Comparison of ENCODE assay signal across 8 cellular contexts in the genomic region with DNA sequence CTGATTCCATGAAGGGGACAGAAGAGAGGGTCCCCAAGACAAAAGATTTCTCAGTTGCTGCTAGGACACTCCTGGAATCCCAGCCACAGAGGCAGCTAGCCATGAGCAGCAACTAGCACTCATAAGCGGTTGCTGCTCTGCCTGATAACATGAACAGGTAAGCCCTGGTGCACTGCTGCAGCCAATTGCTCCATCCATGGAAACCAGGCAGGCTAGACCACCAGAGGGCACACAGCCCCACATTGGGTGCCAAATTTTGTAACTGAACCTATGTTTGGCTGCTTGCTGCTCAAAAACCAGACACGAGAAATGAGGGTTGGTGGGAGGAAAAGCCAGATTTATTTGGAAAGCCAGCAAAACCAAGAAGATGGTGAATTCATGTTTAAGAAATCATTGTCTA. TPM values are rescaled to one million over a fixed set of nuclear protein-coding genes. Genes with fewer than 3 reads are reported as not detected.
A peak's percentile ranks its signal among the peaks of the same experiment; 100 is the strongest.
DNase-seq lines count a peak whose midpoint lies in the region; ATAC-seq and TF ChIP-seq lines count a peak whose summit lies in the region.

No MANE protein-coding gene starts in this region.

- ATAC-seq in naive B cell (ENCODE audit: low read depth in 2 of 2): peak; percentile 43 to 45
- ATAC-seq in gastrocnemius medialis: no peak
- ATAC-seq in gastroesophageal sphincter: no peak

- H3K4me3 ChIP-seq in gastrocnemius medialis: no peak overlapping the region
- H3K4me3 ChIP-seq in gastroesophageal sphincter: no peak overlapping the region
- H3K4me3 ChIP-seq in testis: no peak overlapping the region

- H3K4me3 Mint-ChIP-seq in naive B cell: no peak overlapping the region

- peaks cover 5 to 26% (median 9%) of the 10 kb centered on the region in 3 donors for H3K27me3 Mint-ChIP-seq in naive B cell

- intact Hi-C loops in gastrocnemius medialis (cut with DNase I; ENCODE audit: low total_unique reads): no loop called here
- intact Hi-C loops in testis (cut with DNase I; ENCODE audit: low total_unique reads): no loop called here

- H3K9me3 Mint-ChIP-seq in naive B cell: peaks cover 0 to 26% (median 14%) of the 10 kb centered on the region in 7 donors

- H3K27ac Mint-ChIP-seq in naive B cell: no peak overlapping the region

- H3K9me3 ChIP-seq in gastrocnemius medialis: no peaks in the 10 kb centered on the region
- H3K9me3 ChIP-seq in gastroesophageal sphincter: peaks cover 0 to 11% (median 0%) of the 10 kb centered on the region in 3 donors
- no peaks in the 10 kb centered on the region for H3K9me3 ChIP-seq in testis

- WGBS in gastroesophageal sphincter (ENCODE audit: low coverage in 1 of 2), 2 donors: 14% methylated on average over 1 of the region's 2 CpGs; no CpG with 5 or more reads in 1 of the 2 donors
- 49 to 58% methylated on average over 2 of the region's 2 CpGs for WGBS in testis, 2 donors

- H3K27ac ChIP-seq in gastrocnemius medialis (no peak overlapping the region), gastroesophageal sphincter (no peak overlapping the region), testis (no peak overlapping the region)

- TF ChIP-seq EP300 in gastroesophageal sphincter (IDR thresholded peaks at IDR 0.05): no peak

- no peaks in the 10 kb centered on the region for H3K4me1 ChIP-seq in gastrocnemius medialis
- H3K4me1 ChIP-seq in gastroesophageal sphincter: no peaks in the 10 kb centered on the region
- no peaks in the 10 kb centered on the region for H3K4me1 ChIP-seq in testis

- TF ChIP-seq POLR2A in gastrocnemius medialis (IDR thresholded peaks at IDR 0.05) (no peak), gastroesophageal sphincter (IDR thresholded peaks at IDR 0.05) (no peak), testis (IDR thresholded peaks at IDR 0.05) (no peak)

- H3K4me1 Mint-ChIP-seq in naive B cell: no peaks in the 10 kb centered on the region

- no peaks in the 10 kb centered on the region for H3K36me3 Mint-ChIP-seq in naive B cell

- TF ChIP-seq CTCF in gastrocnemius medialis (IDR thresholded peaks at IDR 0.05 in 4 of 5, conservative IDR thresholded peaks at IDR 0.05 in 1 of 5): peak in 1 of 5 experiments; percentile 41
- TF ChIP-seq CTCF in gastroesophageal sphincter (IDR thresholded peaks at IDR 0.05): peak in 1 of 4 experiments; percentile 43
- no peak for TF ChIP-seq CTCF in testis (IDR thresholded peaks at IDR 0.05)

- H3K27me3 ChIP-seq in gastrocnemius medialis (no peaks in the 10 kb centered on the region), gastroesophageal sphincter (peaks cover 2% of the 10 kb centered on the region), testis (no peaks in the 10 kb centered on the region)

- in situ Hi-C loops in gastrocnemius medialis (cut with MboI; ENCODE audit: low sequenced_read_pairs in 4 of 4): no loop called here

- H3K36me3 ChIP-seq in gastrocnemius medialis (no peaks in the 10 kb centered on the region), gastroesophageal sphincter (no peaks in the 10 kb centered on the region), testis (ENCODE audit: low read depth, missing control alignments) (no peaks in the 10 kb centered on the region)

- DNase-seq in ELF-1 (ENCODE audit: low read depth, low spot score): peak; percentile 49
- peak; percentile 14 for DNase-seq in LoVo (ENCODE audit: low spot score)
- DNase-seq in activated T-cell treated with anti-CD3 and anti-CD28 coated beads for 48 hours (ENCODE audit: low read depth): peak; percentile 12
- no peak for DNase-seq in naive B cell
- no peak for DNase-seq in gastrocnemius medialis
- DNase-seq in NK-92 treated with Interleukin-12 subunit alpha and Interleukin-12 subunit beta, amount 100 ng/mL, for 24 hours (lab: John Stamatoyannopoulos, UW): no peak
- no peak for DNase-seq in testis

RNA-seq across cellular contexts. Expression of a gene that starts 21.9 kb away (rescaled TPM):
- polyA plus RNA-seq in naive B cell (ENCODE audit: low read depth in 6 of 6): 1 to 10 TPM in 5 of 6 donors, not detected in 1; 1.0 to 2.0 (median 1.8) TPM
- total RNA-seq in gastrocnemius medialis: 10 to 100 TPM in 3 of 4 donors, 1 to 10 TPM in 1; 7.5 to 17.2 (median 13.1) TPM
- 10 to 100 TPM; 19.8 to 29.0 (median 22.7) TPM for total RNA-seq in gastroesophageal sphincter
- 10 to 100 TPM; 35.4 to 42.7 TPM for total RNA-seq in testis
- 18.1 TPM for polyA plus RNA-seq in testis (ENCODE audit: insufficient read depth, low read depth, low replicate concordance)

RNA-seq across cellular contexts. Expression of a gene that starts 40.9 kb away (rescaled TPM):
- polyA plus RNA-seq in naive B cell (ENCODE audit: low read depth in 6 of 6): not detected
- 1 to 10 TPM in 1 of 4 donors, under 1 TPM in 3; 0.46 to 1.8 (median 0.75) TPM for total RNA-seq in gastrocnemius medialis
- 1 to 10 TPM; 1.7 to 6.7 (median 2.5) TPM for total RNA-seq in gastroesophageal sphincter
- 1 to 10 TPM in 1 of 2 donors, under 1 TPM in 1; 0.93 to 1.1 TPM for total RNA-seq in testis
- polyA plus RNA-seq in testis (ENCODE audit: insufficient read depth, low read depth, low replicate concordance): 1.0 TPM

Comparison
In these comparisons a context has a peak if more than half of its experiments do, and no peak if none do; other contexts are left out.
1. DNase-seq: peak in ELF-1 (single experiment), LoVo (single experiment) and activated T-cell treated with anti-CD3 and anti-CD28 coated beads for 48 hours (single experiment); none in naive B cell (single experiment), gastrocnemius medialis (0 of 2), NK-92 treated with Interleukin-12 subunit alpha and Interleukin-12 subunit beta, amount 100 ng/mL, for 24 hours (single experiment) and testis (single experiment).
2. ATAC-seq: peak in naive B cell (2 of 2); none in gastrocnemius medialis (0 of 2) and gastroesophageal sphincter (single experiment).